ENCODE assay signal across 17 cellular contexts in the genomic region with DNA sequence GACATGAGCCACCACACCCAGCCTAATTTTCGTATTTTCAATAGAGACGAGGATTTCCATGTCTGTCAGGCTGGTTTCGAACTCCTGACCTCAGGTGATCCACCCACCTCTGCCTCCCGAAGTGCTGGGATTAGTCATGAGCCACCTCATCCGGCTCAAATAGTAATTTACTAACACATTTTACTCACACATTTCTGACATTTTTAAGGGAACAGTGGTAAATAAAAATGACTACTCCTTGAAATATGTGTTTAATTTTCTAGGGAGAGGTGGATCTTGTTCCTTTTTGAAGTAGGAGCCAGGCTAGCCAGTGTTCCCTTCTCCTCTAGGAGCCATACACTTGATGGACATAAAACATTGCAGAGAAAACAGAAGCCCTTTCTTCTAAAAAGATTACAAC. TPM values are rescaled to one million over a fixed set of nuclear protein-coding genes. Genes with fewer than 3 reads are reported as not detected.
DNase-seq lines count a peak whose midpoint lies in the region; ATAC-seq and TF ChIP-seq lines count a peak whose summit lies in the region.
"Had no signal": no experiment of that assay in that cellular context is flagged by ENCODE, and none has a peak within 500 bp of the region (broad histone marks: within the 10 kb centered on the region; RNA-seq: fewer than 3 reads in every experiment).

No MANE protein-coding gene starts in this region.

- no TSS peak for BruUV-seq in MCF 10A (replicated peaks; lab: Mats Ljungman, UMichigan)

- H3K27ac ChIP-seq in breast epithelium, result no peak overlapping the region

- H3K36me3 Mint-ChIP-seq in MCF 10A (ENCODE audit: insufficient read depth, unreplicated experiment), result no peaks in the 10 kb centered on the region

- H3K4me1 ChIP-seq in breast epithelium, result no peaks in the 10 kb centered on the region

- H3K9me3 Mint-ChIP-seq in MCF 10A (ENCODE audit: unreplicated experiment), result no peaks in the 10 kb centered on the region
- H3K9me3 Mint-ChIP-seq: dendritic cell treated with granulocyte-macrophage colony-stimulating factor and Interleukin-4, amounts not matched to agents 40 ng/mL and 50 ng/mL, for 4 days had no signal

- peak; percentile 45 for DNase-seq in MCF 10A (ENCODE audit: unreplicated experiment)
- no peak for DNase-seq in breast epithelium (ENCODE audit: low spot score in 2 of 2)
- DNase-seq in fibroblast of pulmonary artery (ENCODE audit: low read depth), result peak; percentile 29
- no peak for DNase-seq in NCI-H446 treated with DMSO at 0.1 percent for 48 hours (lab: John Stamatoyannopoulos, UW)
- DNase-seq in OCI-M2 (lab: John Stamatoyannopoulos, UW; ENCODE audit: unreplicated experiment), result no peak
- DNase-seq: activated CD4-positive, alpha-beta T cell treated with anti-CD3 and anti-CD28 coated beads for 4 hours; activated naive CD8-positive, alpha-beta T cell treated with anti-CD3 and anti-CD28 coated beads, Interleukin-2, amount 50 U/mL, for 24 hours; activated T-cell treated with anti-CD3 and anti-CD28 coated beads, Interleukin-2, amount 50 U/mL, for 48 hours; foreskin melanocyte; midbrain; NCI-H1092 treated with DMSO at 0.1 percent for 48 hours; stimulated activated CD4-positive, alpha-beta T cell treated with anti-CD3 and anti-CD28 coated beads, Interleukin-12 subunit alpha, Interleukin-12 subunit beta, amount 100 ng/mL, for 4 hours had no signal

- no peak for TF ChIP-seq POLR2A in breast epithelium (IDR thresholded peaks at IDR 0.05)

- H3K4me3 ChIP-seq in breast epithelium, result no peak overlapping the region
- H3K4me3 ChIP-seq in fibroblast of pulmonary artery (replicated peaks; ENCODE audit: low read depth, low read length), result no peak overlapping the region

- no peak overlapping the region for H3K4me3 Mint-ChIP-seq in MCF 10A (ENCODE audit: unreplicated experiment)
- H3K4me3 Mint-ChIP-seq: activated naive CD8-positive, alpha-beta T cell treated with anti-CD3 and anti-CD28 coated beads, Interleukin-2, amount 50 U/mL, for 24 hours; dendritic cell treated with granulocyte-macrophage colony-stimulating factor and Interleukin-4, amounts not matched to agents 40 ng/mL and 50 ng/mL, for 4 days; T-helper 1 cell treated with Interleukin-12 subunit alpha and Interleukin-12 subunit beta and Interleukin-4 antibody, amounts not matched to agents 30 μg/mL and 1 μg/mL, for 36 hours had no signal

- H3K9me3 ChIP-seq in breast epithelium, result no peaks in the 10 kb centered on the region

- H3K4me1 Mint-ChIP-seq in MCF 10A (ENCODE audit: insufficient read depth, unreplicated experiment), result peaks cover 16% of the 10 kb centered on the region

- CTCF ChIA-PET in MCF 10A (lab: Yijun Ruan, JAX), result no interaction called here

- intact Hi-C loops in MCF 10A (cut with micrococcal nuclease) (no loop called here), breast epithelium (cut with DNase I; ENCODE audit: low total_unique reads) (no loop called here)

- peak overlapping the region; percentile 46 for H3K27ac Mint-ChIP-seq in MCF 10A (ENCODE audit: low read depth, unreplicated experiment)
- H3K27ac Mint-ChIP-seq: activated naive CD8-positive, alpha-beta T cell treated with anti-CD3 and anti-CD28 coated beads, Interleukin-2, amount 50 U/mL, for 24 hours; dendritic cell treated with granulocyte-macrophage colony-stimulating factor and Interleukin-4, amounts not matched to agents 40 ng/mL and 50 ng/mL, for 4 days; T-helper 1 cell treated with Interleukin-12 subunit alpha and Interleukin-12 subunit beta and Interleukin-4 antibody, amounts not matched to agents 30 μg/mL and 1 μg/mL, for 36 hours had no signal

- POLR2A ChIA-PET in MCF 10A (lab: Yijun Ruan, JAX), result no interaction called here

- H3K27me3 Mint-ChIP-seq in MCF 10A (ENCODE audit: insufficient read depth, unreplicated experiment), result no peaks in the 10 kb centered on the region
- H3K27me3 Mint-ChIP-seq: activated naive CD8-positive, alpha-beta T cell treated with anti-CD3 and anti-CD28 coated beads, Interleukin-2, amount 50 U/mL, for 24 hours; dendritic cell treated with granulocyte-macrophage colony-stimulating factor and Interleukin-4, amounts not matched to agents 40 ng/mL and 50 ng/mL, for 4 days had no signal

- H3K27me3 ChIP-seq in breast epithelium, result no peaks in the 10 kb centered on the region

- TF ChIP-seq CTCF in MCF 10A (IDR thresholded peaks at IDR 0.05; ENCODE audit: unreplicated experiment) (no peak), breast epithelium (IDR thresholded peaks at IDR 0.05) (no peak), fibroblast of pulmonary artery (IDR thresholded peaks at IDR 0.05; ENCODE audit: low read length, missing control alignments) (no peak)

- peak; percentile 43; the same call in 1 of the 3 replicates for ATAC-seq in SK-N-SH treated with all-trans-retinoic acid at 6 μM for 48 hours
- ATAC-seq in HG02938 (IDR thresholded peaks at IDR 0.05; ENCODE audit: unreplicated experiment), result no peak
- ATAC-seq in HG03520 (IDR thresholded peaks at IDR 0.05; ENCODE audit: unreplicated experiment), result no peak

- H3K36me3 ChIP-seq in breast epithelium, result no peaks in the 10 kb centered on the region

TF ChIP-seq in SK-N-SH treated with all-trans-retinoic acid at 6 μM for 48 hours, 23 proteins besides CTCF, POLR2A, EP300 and RAD21 (continues in another document):
- TF ChIP-seq GLIS3 (CRISPR knock-in tag; IDR thresholded peaks at IDR 0.05), result no peak
- no peak for TF ChIP-seq ZNF565 (CRISPR knock-in tag; conservative IDR thresholded peaks at IDR 0.05; ENCODE audit: low read depth)
- TF ChIP-seq SNAI2 (CRISPR knock-in tag; IDR thresholded peaks at IDR 0.05), result no peak
- TF ChIP-seq ZFP3 (CRISPR knock-in tag; IDR thresholded peaks at IDR 0.05), result no peak
- TF ChIP-seq, protein P1, sequence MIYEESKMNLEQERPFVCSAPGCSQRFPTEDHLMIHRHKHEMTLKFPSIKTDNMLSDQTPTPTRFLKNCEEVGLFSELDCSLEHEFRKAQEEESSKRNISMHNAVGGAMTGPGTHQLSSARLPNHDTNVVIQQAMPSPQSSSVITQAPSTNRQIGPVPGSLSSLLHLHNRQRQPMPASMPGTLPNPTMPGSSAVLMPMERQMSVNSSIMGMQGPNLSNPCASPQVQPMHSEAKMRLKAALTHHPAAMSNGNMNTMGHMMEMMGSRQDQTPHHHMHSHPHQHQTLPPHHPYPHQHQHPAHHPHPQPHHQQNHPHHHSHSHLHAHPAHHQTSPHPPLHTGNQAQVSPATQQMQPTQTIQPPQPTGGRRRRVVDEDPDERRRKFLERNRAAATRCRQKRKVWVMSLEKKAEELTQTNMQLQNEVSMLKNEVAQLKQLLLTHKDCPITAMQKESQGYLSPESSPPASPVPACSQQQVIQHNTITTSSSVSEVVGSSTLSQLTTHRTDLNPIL (CRISPR knock-in tag; IDR thresholded peaks at IDR 0.05; ENCODE audit: low read depth), result no peak
- no peak for TF ChIP-seq OSR1 (CRISPR knock-in tag; IDR thresholded peaks at IDR 0.05)
- TF ChIP-seq, protein P2, sequence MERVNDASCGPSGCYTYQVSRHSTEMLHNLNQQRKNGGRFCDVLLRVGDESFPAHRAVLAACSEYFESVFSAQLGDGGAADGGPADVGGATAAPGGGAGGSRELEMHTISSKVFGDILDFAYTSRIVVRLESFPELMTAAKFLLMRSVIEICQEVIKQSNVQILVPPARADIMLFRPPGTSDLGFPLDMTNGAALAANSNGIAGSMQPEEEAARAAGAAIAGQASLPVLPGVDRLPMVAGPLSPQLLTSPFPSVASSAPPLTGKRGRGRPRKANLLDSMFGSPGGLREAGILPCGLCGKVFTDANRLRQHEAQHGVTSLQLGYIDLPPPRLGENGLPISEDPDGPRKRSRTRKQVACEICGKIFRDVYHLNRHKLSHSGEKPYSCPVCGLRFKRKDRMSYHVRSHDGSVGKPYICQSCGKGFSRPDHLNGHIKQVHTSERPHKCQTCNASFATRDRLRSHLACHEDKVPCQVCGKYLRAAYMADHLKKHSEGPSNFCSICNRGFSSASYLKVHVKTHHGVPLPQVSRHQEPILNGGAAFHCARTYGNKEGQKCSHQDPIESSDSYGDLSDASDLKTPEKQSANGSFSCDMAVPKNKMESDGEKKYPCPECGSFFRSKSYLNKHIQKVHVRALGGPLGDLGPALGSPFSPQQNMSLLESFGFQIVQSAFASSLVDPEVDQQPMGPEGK (CRISPR knock-in tag; IDR thresholded peaks at IDR 0.05; ENCODE audit: borderline replicate concordance), result no peak
- no peak for TF ChIP-seq ZC3H10 (CRISPR knock-in tag; IDR thresholded peaks at IDR 0.05)
- TF ChIP-seq POU6F1 (CRISPR knock-in tag; IDR thresholded peaks at IDR 0.05; ENCODE audit: borderline replicate concordance, low read depth), result no peak
- no peak for TF ChIP-seq PPARA (CRISPR knock-in tag; IDR thresholded peaks at IDR 0.05; ENCODE audit: borderline replicate concordance)
- no peak for TF ChIP-seq ESRRG (CRISPR knock-in tag; IDR thresholded peaks at IDR 0.05)

RNA-seq across cellular contexts. Expression of gene ERBIN, which starts 55.2 kb away (rescaled TPM):
- 69.2 and 71.3 TPM in 2 replicates for total RNA-seq in MCF 10A (2022)
- total RNA-seq in breast epithelium, result 100 to 1,000 TPM in 1 of 3 donors, 10 to 100 TPM in 2; 63.5 to 131 (median 97.7) TPM

Comparison
In these comparisons a context has a peak if more than half of its experiments do, and no peak if none do; other contexts are left out.
1. DNase-seq: peak in MCF 10A (single experiment) and fibroblast of pulmonary artery (single experiment); none in breast epithelium (0 of 2), NCI-H446 treated with DMSO at 0.1 percent for 48 hours (single experiment) and OCI-M2 (single experiment).